7 cellular contexts compared by ENCODE assay signal in genomic region chr7:152386136-152386764, GRCh38. TPM values are rescaled to one million over a fixed set of nuclear protein-coding genes. Genes with fewer than 3 reads are reported as not detected.
A peak's percentile ranks its signal among the peaks of the same experiment; 100 is the strongest.
DNase-seq lines count a peak whose midpoint lies in the region; ATAC-seq, FAIRE-seq and TF ChIP-seq lines count a peak whose summit lies in the region.
"Not testable (repeated sequence)": the region's sequence is repeated elsewhere in the genome, so short reads cannot be mapped to it uniquely, and the experiment has no call there.

No MANE protein-coding gene starts in this region.

- WGBS in K562 (ENCODE audit: insufficient coverage, low coverage, missing lambda C conversion rate), result 32% methylated on average over 4 of the region's 5 CpGs

- intact Hi-C loops in Panc1 (cut with micrococcal nuclease; ENCODE audit: unreplicated experiment); K562 (cut with micrococcal nuclease); Right ventricle myocardium inferior (cut with DNase I); mucosa of descending colon (cut with DNase I, micrococcal nuclease); sciatic nerve (cut with DNase I): not testable (repeated sequence)

- not testable (repeated sequence) for TF ChIP-seq POLR2A in K562 (conservative IDR thresholded peaks at IDR 0.05)

- H3K4me2 ChIP-seq in K562 (ENCODE audit: insufficient read depth, low read length); keratinocyte (ENCODE audit: control insufficient read depth, extremely low read depth, insufficient read depth, low read depth, low read length): not testable (repeated sequence)

- not testable (repeated sequence) for H3K9ac ChIP-seq in K562 (ENCODE audit: insufficient read depth in 1 of 2, low read depth in 2 of 2, low read length in 2 of 2); keratinocyte (ENCODE audit: control insufficient read depth, extremely low read depth, insufficient read depth, low read length)

- H3K4me1 ChIP-seq in Panc1 (ENCODE audit: control insufficient read depth, insufficient read depth, low read length); keratinocyte (ENCODE audit: control insufficient read depth, extremely low read depth, insufficient read depth, low read length); mucosa of descending colon (ENCODE audit: low read depth): not testable (repeated sequence)
- peaks cover 6 to 14% of the 10 kb centered on the region in 2 experiments; a peak in 3 of 5 replicates for H3K4me1 ChIP-seq in K562 (replicated peaks in 1 of 2; ENCODE audit: control insufficient read depth in 2 of 2, insufficient read depth in 2 of 2, low read length in 2 of 2)

- CTCF ChIA-PET in Panc1 (lab: Charles Lee); K562 (lab: Yijun Ruan, JAX; ENCODE audit: low intra/inter-chr PET ratio): not testable (repeated sequence)

- not testable (repeated sequence) for H3K9me3 ChIP-seq in Panc1 (ENCODE audit: control insufficient read depth, insufficient read depth, low read depth, low read length); K562 (replicated peaks; ENCODE audit: control insufficient read depth, insufficient read depth, low read depth, low read length); keratinocyte (ENCODE audit: control insufficient read depth, low read depth, low read length); mucosa of descending colon

- not testable (repeated sequence) for H3K27me3 ChIP-seq in Panc1 (ENCODE audit: control insufficient read depth, insufficient read depth, low read length); K562 (ENCODE audit: control insufficient read depth in 2 of 2, insufficient read depth in 2 of 2, low read length in 2 of 2); keratinocyte (ENCODE audit: control insufficient read depth, extremely low read depth, insufficient read depth, low read length)

- POLR2A ChIA-PET in Panc1 (lab: Charles Lee), result not testable (repeated sequence)
- POLR2A ChIA-PET in K562 (lab: Yijun Ruan, JAX), result interaction anchor here (1.0 kb wide), 1 partner anchor 15 kb away, joined by 3 read pairs; no protein-coding TSS in a partner anchor

- peak; percentile 80 for ATAC-seq in Panc1
- peak; percentile 44 for ATAC-seq in K562
- ATAC-seq in Right ventricle myocardium inferior, result peak; percentile 39
- ATAC-seq in mucosa of descending colon, result peak; percentile 63
- ATAC-seq in sciatic nerve, result peak; percentile 61

- peak; percentile 5 for FAIRE-seq in GM18507 (lab: Jason Lieb, UNC)
- FAIRE-seq in K562 (lab: Jason Lieb, UNC), result peak; percentile 32
- FAIRE-seq in keratinocyte (lab: Jason Lieb, UNC), result peak; percentile 39

- H3K79me2 ChIP-seq in K562 (ENCODE audit: control insufficient read depth, insufficient read depth, low read length) (peaks cover 85% of the 10 kb centered on the region), keratinocyte (ENCODE audit: control insufficient read depth, insufficient read depth, low read length) (peaks cover 63% of the 10 kb centered on the region)

- TF ChIP-seq CTCF in Panc1 (IDR thresholded peaks at IDR 0.05); K562 (IDR thresholded peaks at IDR 0.05 in 2 of 3, conservative IDR thresholded peaks at IDR 0.05 in 1 of 3; ENCODE audit: insufficient read depth in 2 of 3, low read depth in 1 of 3, low read length in 3 of 3); keratinocyte (optimal IDR thresholded peaks at IDR 0.05 in 1 of 3, IDR thresholded peaks at IDR 0.05 in 1 of 3, conservative IDR thresholded peaks at IDR 0.05 in 1 of 3; ENCODE audit: extremely low read depth in 1 of 3, insufficient read depth in 2 of 3, low read length in 3 of 3); mucosa of descending colon (IDR thresholded peaks at IDR 0.05): not testable (repeated sequence)

- not testable (repeated sequence) for TF ChIP-seq RAD21 in K562 (CRISPR knock-in tag; conservative IDR thresholded peaks at IDR 0.05 in 1 of 2, IDR thresholded peaks at IDR 0.05 in 1 of 2)

- H3K9me1 ChIP-seq in K562 (ENCODE audit: control insufficient read depth, insufficient read depth, low read length); keratinocyte (ENCODE audit: control insufficient read depth, extremely low read depth, insufficient read depth, low read length): not testable (repeated sequence)

- BruUV-seq in Panc1 (replicated peaks; lab: Mats Ljungman, UMichigan); K562 (replicated peaks; lab: Mats Ljungman, UMichigan): not testable (repeated sequence)

- TF ChIP-seq EP300 in K562 (IDR thresholded peaks at IDR 0.05; ENCODE audit: low read length), result not testable (repeated sequence)

- not testable (repeated sequence) for H2AFZ ChIP-seq in K562 (ENCODE audit: low read depth, low read length); keratinocyte (ENCODE audit: control insufficient read depth, low read length)

- in situ Hi-C loops in Panc1 (cut with HindIII; ENCODE audit: low pct_unique_long_range_greater_than_20kb, low sequenced_read_pairs); K562 (cut with MboI): not testable (repeated sequence)

- H3K27ac ChIP-seq in Panc1 (ENCODE audit: low read length); K562 (ENCODE audit: extremely low read depth, low read depth, low read length); keratinocyte (ENCODE audit: control insufficient read depth, insufficient read depth, low read length): not testable (repeated sequence)

- dilution Hi-C loops in keratinocyte (cut with MboI; ENCODE audit: extremely low pct_ligation_motif_present, low sequenced_read_pairs), result not testable (repeated sequence)

- H3K36me3 ChIP-seq in Panc1 (ENCODE audit: control insufficient read depth, insufficient read depth, low read length); K562 (ENCODE audit: control insufficient read depth, insufficient read depth, low read length); keratinocyte (ENCODE audit: control insufficient read depth in 2 of 2, extremely low read depth in 1 of 2, insufficient read depth in 2 of 2, low read length in 2 of 2); mucosa of descending colon (ENCODE audit: low read depth): not testable (repeated sequence)

- H4K20me1 ChIP-seq in K562 (replicated peaks; ENCODE audit: control insufficient read depth, insufficient read depth, low read length), result peaks cover 17% of the 10 kb centered on the region; the same call in 1 of the 2 replicates
- H4K20me1 ChIP-seq in keratinocyte (ENCODE audit: control insufficient read depth, extremely low read depth, insufficient read depth, low read length), result not testable (repeated sequence)

- H3K4me3 ChIP-seq in Panc1 (ENCODE audit: low read depth in 2 of 2, low read length in 2 of 2); K562; keratinocyte (ENCODE audit: control insufficient read depth in 2 of 3, extremely low read depth in 1 of 3, insufficient read depth in 2 of 3, low read depth in 1 of 3, low read length in 3 of 3); mucosa of descending colon: not testable (repeated sequence)

- DNase-seq in GM18507 (ENCODE audit: extremely low spot score, insufficient read length, low read depth); Panc1 (ENCODE audit: low read depth, low spot score); K562 (ENCODE audit: extremely low read depth in 1 of 4, low spot score in 3 of 4); Right ventricle myocardium inferior (ENCODE audit: missing footprints); keratinocyte (ENCODE audit: low read depth, low spot score); mucosa of descending colon; sciatic nerve (ENCODE audit: low spot score): not testable (repeated sequence)

RNA-seq across cellular contexts. Expression of gene KMT2C, which starts 49.6 kb away (rescaled TPM):
- total RNA-seq in Panc1 (2021; ENCODE audit: unreplicated experiment), result 42.5 TPM
- polyA plus RNA-seq in Panc1 (2012; ENCODE audit: insufficient read length), result 13.3 TPM
- total RNA-seq in K562 (2011; cell fraction: chromatin; rRNA removed; ENCODE audit: low replicate concordance), result 166 and 463 TPM in 2 replicates
- total RNA-seq in K562 (2011; cell fraction: nucleolus; rRNA removed), result 68.5 and 102 TPM in 2 replicates
- total RNA-seq in K562 (2011; cell fraction: nucleoplasm; rRNA removed), result 172 and 242 TPM in 2 replicates
- total RNA-seq in K562 (2014; rRNA removed), result 28.5 and 35.6 TPM in 2 replicates
- 35.8 and 36.2 TPM in 2 replicates for total RNA-seq in K562 (2014; rRNA removed; fragmentation: Illumina TruSeq; extraction: Trizol)
- 34.4 and 36.6 TPM in 2 replicates for total RNA-seq in K562 (2015; rRNA removed; fragmentation: Illumina TruSeq; extraction: Trizol)
- 62.1 and 67.8 TPM in 2 replicates for total RNA-seq in K562 (2021)
- 18.3 and 18.9 TPM in 2 replicates for polyA plus RNA-seq in K562 (2011; rRNA removed)
- polyA plus RNA-seq in K562 (2011; cell fraction: cytosol; rRNA removed), result 11.3 and 15.9 TPM in 2 replicates
- polyA plus RNA-seq in K562 (2011; cell fraction: nucleus; rRNA removed), result 55.9 and 66.9 TPM in 2 replicates
- polyA plus RNA-seq in K562 (2012), result 13.2 and 15.7 TPM in 2 replicates
- polyA plus RNA-seq in K562 (2014; fragmentation: Illumina TruSeq; extraction: Trizol), result 27.1 and 27.3 TPM in 2 replicates
- 10 to 100 TPM in 1 of 2 experiments, 1 to 10 TPM in 1; 4.9 to 13.0 TPM for polyA plus RNA-seq in K562 (2014; fragmentation: Nextera tagmentation; extraction: Ambion mirVana)
- 19.4 and 21.4 TPM in 2 replicates for polyA plus RNA-seq in K562 (2014; rRNA removed)
- polyA minus RNA-seq in K562 (2011; rRNA and poly(A)+ RNA removed), result 118 and 126 TPM in 2 replicates
- 40.0 and 46.3 TPM in 2 replicates for polyA minus RNA-seq in K562 (2011; cell fraction: cytosol; rRNA and poly(A)+ RNA removed)
- 89.1 and 146 TPM in 2 replicates for polyA minus RNA-seq in K562 (2011; cell fraction: nucleus; rRNA and poly(A)+ RNA removed)
- 39.4 TPM for total RNA-seq in Right ventricle myocardium inferior
- polyA plus RNA-seq in keratinocyte, result 6.8 to 12.2 TPM (median 8.5 TPM) in 3 replicates
- 33.2 TPM for polyA plus RNA-seq in keratinocyte (2011; ENCODE audit: low read depth)
- 5.3 and 7.4 TPM in 2 replicates for polyA plus RNA-seq in keratinocyte (2011; cell fraction: cytosol; rRNA removed)
- polyA plus RNA-seq in keratinocyte (2011; cell fraction: nucleus; rRNA removed), result 30.3 and 30.6 TPM in 2 replicates
- polyA plus RNA-seq in keratinocyte (2012; ENCODE audit: low replicate concordance), result 10.4 and 12.0 TPM in 2 replicates
- 27.1 to 61.2 TPM (median 29.2 TPM) in 3 replicates for polyA minus RNA-seq in keratinocyte
- polyA minus RNA-seq in keratinocyte (2011; cell fraction: cytosol; rRNA and poly(A)+ RNA removed), result 9.8 TPM
- polyA minus RNA-seq in keratinocyte (2011; cell fraction: nucleus; rRNA and poly(A)+ RNA removed), result 44.0 and 94.2 TPM in 2 replicates
- total RNA-seq in mucosa of descending colon, result 100 to 1,000 TPM in 2 of 3 donors, 10 to 100 TPM in 1; 79.6 to 121 (median 102) TPM
- total RNA-seq in sciatic nerve, result 140 TPM
